Comparison of ENCODE assay signal across 9 cellular contexts in genomic region chr16:12803203-12804093, GRCh38. TPM values are rescaled to one million over a fixed set of nuclear protein-coding genes. Genes with fewer than 3 reads are reported as not detected.
A peak's percentile ranks its signal among the peaks of the same experiment; 100 is the strongest.
DNase-seq lines count a peak whose midpoint lies in the region; ATAC-seq, FAIRE-seq and TF ChIP-seq lines count a peak whose summit lies in the region.
"Had no signal": no experiment of that assay in that cellular context is flagged by ENCODE, and none has a peak within 500 bp of the region (broad histone marks: within the 10 kb centered on the region; RNA-seq: fewer than 3 reads in every experiment).

A gene with protein sequence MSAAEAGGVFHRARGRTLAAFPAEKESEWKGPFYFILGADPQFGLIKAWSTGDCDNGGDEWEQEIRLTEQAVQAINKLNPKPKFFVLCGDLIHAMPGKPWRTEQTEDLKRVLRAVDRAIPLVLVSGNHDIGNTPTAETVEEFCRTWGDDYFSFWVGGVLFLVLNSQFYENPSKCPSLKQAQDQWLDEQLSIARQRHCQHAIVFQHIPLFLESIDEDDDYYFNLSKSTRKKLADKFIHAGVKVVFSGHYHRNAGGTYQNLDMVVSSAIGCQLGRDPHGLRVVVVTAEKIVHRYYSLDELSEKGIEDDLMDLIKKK (minus strand): TSS chr16:12803887. CDS start chr16:12803776, 111 bp downstream.

- H3K79me1 ChIP-seq in H1 (ENCODE audit: low read depth, low read length) (no peaks in the 10 kb centered on the region; the same call in 1 of the 2 replicates), mesendoderm (ENCODE audit: low read length) (peaks cover 2% of the 10 kb centered on the region)

- peaks cover 7% of the 10 kb centered on the region for H3K27me3 Mint-ChIP-seq in CD4-positive, CD25-positive, alpha-beta regulatory T cell
- no peaks in the 10 kb centered on the region for H3K27me3 Mint-ChIP-seq in activated CD8-positive, alpha-beta memory T cell treated with anti-CD3 and anti-CD28 coated beads, Interleukin-2, amount 10 ng/mL, durations not matched to agents 7 days and 5 days

- H3K4me2 ChIP-seq in H1 (ENCODE audit: insufficient read depth in 1 of 2, low read depth in 2 of 2, low read length in 2 of 2) (peak within 1 kb of the TSS; percentile 62 to 65), mesendoderm (ENCODE audit: low read length) (peak within 1 kb of the TSS; percentile 19)

- WGBS in H1 (ENCODE audit: extremely low coverage in 1 of 2, insufficient coverage in 1 of 2, insufficient read length in 1 of 2, insufficient replicate concordance in 2 of 2, low coverage in 1 of 2, low lambda C conversion rate in 2 of 2, missing lambda C conversion rate in 1 of 2), 2 experiments, result 7% methylated on average over 40 of the region's 56 CpGs; no CpG with 5 or more reads in 1 of the 2 experiments
- no CpG with 5 or more reads among the region's 56 CpGs for WGBS in mesendoderm (ENCODE audit: extremely low coverage, insufficient coverage, low lambda C conversion rate)

- POLR2A ChIA-PET in H1 (lab: Charles Lee; ENCODE audit: partially characterized antibody), result interaction anchor here (0.6 to 2.3 kb wide), 3 partner anchors 10 to 97 kb away, joined by 3 to 8 read pairs (median 4); no protein-coding TSS in a partner anchor

- H4K5ac ChIP-seq in H1 (ENCODE audit: insufficient read length, low read depth, low read length) (peak within 1 kb of the TSS; percentile 97), mesendoderm (ENCODE audit: low read length) (peak within 1 kb of the TSS; percentile 1)

- H2BK12ac ChIP-seq in H1 (ENCODE audit: low read depth, low read length), result peak within 1 kb of the TSS; percentile 87

- H3K36me3 ChIP-seq in CD4-positive, CD25-positive, alpha-beta regulatory T cell (ENCODE audit: control insufficient read depth, insufficient read depth, low read length), result no peaks in the 10 kb centered on the region
- H3K36me3 ChIP-seq in H1 (ENCODE audit: control insufficient read depth in 2 of 4, insufficient read depth in 4 of 4, low read length in 3 of 4) (no peaks in the 10 kb centered on the region), mesendoderm (ENCODE audit: control insufficient read depth, insufficient read depth, low read length) (no peaks in the 10 kb centered on the region)

- H4K8ac ChIP-seq in H1 (ENCODE audit: extremely low read depth, insufficient read depth, low read length) (peak within 1 kb of the TSS; percentile 88; the same call in 1 of the 2 replicates), mesendoderm (ENCODE audit: low read depth, low read length) (peak within 1 kb of the TSS; percentile 30)

- peak within 1 kb of the TSS; percentile 80 for H3K27ac ChIP-seq in CD4-positive, CD25-positive, alpha-beta regulatory T cell (ENCODE audit: insufficient read depth, low read length, poor library complexity, severe bottlenecking)
- peak within 1 kb of the TSS; percentile 65 for H3K27ac ChIP-seq in H1 (ENCODE audit: low read depth, low read length)
- H3K27ac ChIP-seq in mesendoderm (ENCODE audit: low read depth, low read length), result no peak within 1 kb of the TSS

- H3K23ac ChIP-seq in H1 (ENCODE audit: insufficient read length) (no peak within 1 kb of the TSS), mesendoderm (ENCODE audit: low read length) (no peak within 1 kb of the TSS)

- H3K18ac ChIP-seq in H1 (ENCODE audit: extremely low read depth, low read length) (no peak within 1 kb of the TSS; the same call in none of the 2 replicates), mesendoderm (ENCODE audit: low read length) (peak within 1 kb of the TSS; percentile 92)

- peak; percentile 91 for ATAC-seq in CD4-positive, CD25-positive, alpha-beta regulatory T cell (ENCODE audit: low read depth in 2 of 2)
- ATAC-seq in GM19452 (IDR thresholded peaks at IDR 0.05; ENCODE audit: unreplicated experiment), result peak; percentile 89
- peak; percentile 94 for ATAC-seq in activated CD8-positive, alpha-beta memory T cell treated with anti-CD3 and anti-CD28 coated beads, Interleukin-2, amount 10 ng/mL, durations not matched to agents 7 days and 5 days

- H3K4me1 Mint-ChIP-seq in CD4-positive, CD25-positive, alpha-beta regulatory T cell, result peaks cover 14 to 34% (median 18%) of the 10 kb centered on the region in 4 donors
- peaks cover 39% of the 10 kb centered on the region for H3K4me1 Mint-ChIP-seq in activated CD8-positive, alpha-beta memory T cell treated with anti-CD3 and anti-CD28 coated beads, Interleukin-2, amount 10 ng/mL, durations not matched to agents 7 days and 5 days

- H3K4me3 Mint-ChIP-seq in CD4-positive, CD25-positive, alpha-beta regulatory T cell, result peak within 1 kb of the TSS; percentile 87 to 95 (median 93)
- peak within 1 kb of the TSS; percentile 97 for H3K4me3 Mint-ChIP-seq in activated CD8-positive, alpha-beta memory T cell treated with anti-CD3 and anti-CD28 coated beads, Interleukin-2, amount 10 ng/mL, durations not matched to agents 7 days and 5 days

- peaks cover 0 to 5% (median 1%) of the 10 kb centered on the region in 7 donors for H3K9me3 Mint-ChIP-seq in CD4-positive, CD25-positive, alpha-beta regulatory T cell
- no peaks in the 10 kb centered on the region for H3K9me3 Mint-ChIP-seq in activated CD8-positive, alpha-beta memory T cell treated with anti-CD3 and anti-CD28 coated beads, Interleukin-2, amount 10 ng/mL, durations not matched to agents 7 days and 5 days (ENCODE audit: low read depth)

- H4K91ac ChIP-seq in H1 (replicated peaks; ENCODE audit: insufficient read length, low read length), result peak within 1 kb of the TSS; percentile 40

- peak within 1 kb of the TSS; percentile 48 for H2BK120ac ChIP-seq in H1 (replicated peaks; ENCODE audit: low read depth, low read length)
- H2BK120ac ChIP-seq in mesendoderm (ENCODE audit: low read depth, low read length), result peak within 1 kb of the TSS; percentile 62

- CTCF ChIA-PET in activated CD8-positive, alpha-beta memory T cell treated with anti-CD3 and anti-CD28 coated beads, Interleukin-2, amount 10 ng/mL, durations not matched to agents 7 days and 5 days (lab: Charles Lee), result interaction anchor here (0.9 to 1.7 kb wide), 2 partner anchors 14 to 53 kb away, joined by 3 to 6 read pairs; no protein-coding TSS in a partner anchor
- CTCF ChIA-PET in H1 (lab: Charles Lee; ENCODE audit: partially characterized antibody), result interaction anchor here (1.0 kb wide), 1 partner anchor 15 kb away, joined by 3 read pairs; no protein-coding TSS in a partner anchor

- H2BK5ac ChIP-seq in H1 (ENCODE audit: low read depth, low read length), result peak within 1 kb of the TSS; percentile 93
- peak within 1 kb of the TSS; percentile 68 for H2BK5ac ChIP-seq in mesendoderm (ENCODE audit: low read length)

- no peaks in the 10 kb centered on the region for H3K9me3 ChIP-seq in CD4-positive, CD25-positive, alpha-beta regulatory T cell (ENCODE audit: control insufficient read depth in 2 of 2, low read length in 2 of 2)
- no peaks in the 10 kb centered on the region for H3K9me3 ChIP-seq in H1 (ENCODE audit: insufficient read depth in 2 of 2, low read depth in 1 of 2, low read length in 1 of 2)

- peak; percentile 80 to 94 (median 92) for DNase-seq in CD4-positive, CD25-positive, alpha-beta regulatory T cell
- DNase-seq in HK-2 (ENCODE audit: unreplicated experiment), result peak; percentile 86
- peak; percentile 87 to 95 for DNase-seq in NOMO-1 (lab: John Stamatoyannopoulos, UW; ENCODE audit: unreplicated experiment in 2 of 2)
- DNase-seq in activated CD8-positive, alpha-beta memory T cell treated with anti-CD3 and anti-CD28 coated beads, Interleukin-2, amount 10 ng/mL, durations not matched to agents 7 days and 5 days, result peak; percentile 94
- peak; percentile 78 to 99 for DNase-seq in H1 (ENCODE audit: low read depth in 1 of 2, low spot score in 2 of 2)
- DNase-seq in mesendoderm, result peak; percentile 93
- peak; percentile 82 for DNase-seq in stimulated activated CD8-positive, alpha-beta memory T cell treated with anti-CD3 and anti-CD28 coated beads, Interleukin-12 subunit alpha, Interleukin-12 subunit beta, amount 100 ng/mL, for 24 hours (ENCODE audit: extremely low read depth)

- peak in 1 of 2 experiments; percentile 33; a peak in 1 of 3 replicates for TF ChIP-seq EP300 in H1 (IDR thresholded peaks at IDR 0.05; ENCODE audit: borderline replicate concordance in 1 of 2, low read depth in 2 of 2, low read length in 2 of 2)

- no peak for TF ChIP-seq CTCF in H1 (IDR thresholded peaks at IDR 0.05; ENCODE audit: control extremely low read depth in 1 of 3, insufficient read depth in 1 of 3, low read depth in 1 of 3, low read length in 3 of 3)

- H2AFZ ChIP-seq in H1 (ENCODE audit: low read length), result peak within 1 kb of the TSS; percentile 75

- peak within 1 kb of the TSS in 3 of 4 experiments; percentile 46 to 74 (median 47); a peak in 5 of 7 replicates for H3K9ac ChIP-seq in H1 (replicated peaks in 1 of 4; ENCODE audit: extremely low read depth in 1 of 4, low read depth in 3 of 4, low read length in 3 of 4)
- H3K9ac ChIP-seq in mesendoderm (ENCODE audit: low read length), result peak within 1 kb of the TSS; percentile 72

- H3K56ac ChIP-seq in H1 (replicated peaks; ENCODE audit: insufficient read length, low read depth, low read length) (peak within 1 kb of the TSS; percentile 89), mesendoderm (ENCODE audit: low read length) (peak within 1 kb of the TSS; percentile 93)

- no peak within 1 kb of the TSS for H3K14ac ChIP-seq in H1 (ENCODE audit: insufficient read length)

- no peaks in the 10 kb centered on the region for H3K27me3 ChIP-seq in CD4-positive, CD25-positive, alpha-beta regulatory T cell (ENCODE audit: control insufficient read depth, insufficient read depth, low read length)
- H3K27me3 ChIP-seq in H1 (replicated peaks in 1 of 4; ENCODE audit: control insufficient read depth in 3 of 4, extremely low read depth in 1 of 4, insufficient read depth in 3 of 4, low read length in 3 of 4) (no peaks in the 10 kb centered on the region), mesendoderm (ENCODE audit: insufficient read depth, low read length, poor library complexity) (no peaks in the 10 kb centered on the region)

- no peak for FAIRE-seq in H1 (lab: Jason Lieb, UNC)
- FAIRE-seq: islet of Langerhans had no signal

- H3K79me2 ChIP-seq in H1 (ENCODE audit: control insufficient read depth in 1 of 2, insufficient read depth in 2 of 2, low read length in 2 of 2) (no peaks in the 10 kb centered on the region), mesendoderm (ENCODE audit: control insufficient read depth, insufficient read depth, low read length) (no peaks in the 10 kb centered on the region)

- no peaks in the 10 kb centered on the region for H4K20me1 ChIP-seq in H1 (replicated peaks in 1 of 2; ENCODE audit: control insufficient read depth in 1 of 2, insufficient read depth in 2 of 2, low read length in 2 of 2)

- no peak within 1 kb of the TSS for H3K4ac ChIP-seq in H1 (replicated peaks; ENCODE audit: insufficient read length, low read depth, low read length)
- H3K4ac ChIP-seq in mesendoderm (ENCODE audit: low read depth, low read length), result peak within 1 kb of the TSS; percentile 93

- peak; percentile 77 to 93 for TF ChIP-seq POLR2A in H1 (IDR thresholded peaks at IDR 0.05; ENCODE audit: control extremely low read depth in 1 of 2, low read depth in 2 of 2, low read length in 2 of 2)

- peaks cover 8% of the 10 kb centered on the region for H3K4me1 ChIP-seq in CD4-positive, CD25-positive, alpha-beta regulatory T cell (ENCODE audit: control insufficient read depth, insufficient read depth, low read length, poor library complexity, severe bottlenecking)
- H3K4me1 ChIP-seq in H1 (replicated peaks in 1 of 4; ENCODE audit: control insufficient read depth in 3 of 4, insufficient read depth in 4 of 4, low read length in 3 of 4), result peaks cover 0 to 3% (median 2%) of the 10 kb centered on the region in 4 experiments; a peak in 2 of 7 replicates
- no peaks in the 10 kb centered on the region for H3K4me1 ChIP-seq in mesendoderm (ENCODE audit: control insufficient read depth, low read depth, low read length)

- H3K36me3 Mint-ChIP-seq in CD4-positive, CD25-positive, alpha-beta regulatory T cell, result peaks cover 10% of the 10 kb centered on the region
- peaks cover 18% of the 10 kb centered on the region for H3K36me3 Mint-ChIP-seq in activated CD8-positive, alpha-beta memory T cell treated with anti-CD3 and anti-CD28 coated beads, Interleukin-2, amount 10 ng/mL, durations not matched to agents 7 days and 5 days

- peak within 1 kb of the TSS; percentile 82 to 91 (median 88) for H3K27ac Mint-ChIP-seq in CD4-positive, CD25-positive, alpha-beta regulatory T cell
- peak within 1 kb of the TSS; percentile 91 for H3K27ac Mint-ChIP-seq in activated CD8-positive, alpha-beta memory T cell treated with anti-CD3 and anti-CD28 coated beads, Interleukin-2, amount 10 ng/mL, durations not matched to agents 7 days and 5 days

- TF ChIP-seq RAD21 in H1 (IDR thresholded peaks at IDR 0.05 in 1 of 2, conservative IDR thresholded peaks at IDR 0.05 in 1 of 2; ENCODE audit: low read depth in 2 of 2, low read length in 2 of 2), result peak; percentile 5 to 22; a peak in 1 of 4 replicates

- H2AK5ac ChIP-seq in H1 (ENCODE audit: low read depth, low read length) (0 out of 2 replicates have a peak within 1 kb of the TSS, but pooled peaks have one; percentile 53), mesendoderm (ENCODE audit: low read length) (no peak within 1 kb of the TSS)

- H3K23me2 ChIP-seq in H1 (ENCODE audit: low read depth, low read length), result peaks cover 5% of the 10 kb centered on the region

- H3K4me3 ChIP-seq in CD4-positive, CD25-positive, alpha-beta regulatory T cell (ENCODE audit: low read depth, low read length), result peak within 1 kb of the TSS; percentile 91
- H3K4me3 ChIP-seq in H1 (ENCODE audit: extremely low read depth in 1 of 4, insufficient read depth in 2 of 4, low read depth in 3 of 4, low read length in 4 of 4), result peak within 1 kb of the TSS; percentile 60 to 91 (median 72)
- peak within 1 kb of the TSS; percentile 53 for H3K4me3 ChIP-seq in mesendoderm (ENCODE audit: low read length)

- H2BK20ac ChIP-seq in H1 (ENCODE audit: low read length), result no peak within 1 kb of the TSS

- H2BK15ac ChIP-seq in H1 (ENCODE audit: low read length), result 0 out of 2 replicates have a peak within 1 kb of the TSS, but pooled peaks have one; percentile 46
- H2BK15ac ChIP-seq in mesendoderm (replicated peaks; ENCODE audit: low read depth), result no peak within 1 kb of the TSS

RNA-seq across cellular contexts. Expression of the gene that starts here (rescaled TPM):
- 9.3 TPM for total RNA-seq in CD4-positive, CD25-positive, alpha-beta regulatory T cell
- polyA plus RNA-seq in CD4-positive, CD25-positive, alpha-beta regulatory T cell, result 10 to 100 TPM in 3 of 4 donors, 1 to 10 TPM in 1; 8.3 to 18.2 (median 11.1) TPM
- total RNA-seq in activated CD8-positive, alpha-beta memory T cell treated with anti-CD3 and anti-CD28 coated beads, Interleukin-2, amount 10 ng/mL, durations not matched to agents 7 days and 5 days, result 10 to 100 TPM; 20.5 to 21.5 TPM
- 11.2 and 11.5 TPM in 2 replicates for total RNA-seq in H1 (2021; fragmentation: NEBNext Ultra II Directional; extraction: Animal tissue kit (Norgen Biotek cat#: 25700))
- polyA plus RNA-seq in H1 (2011; rRNA removed), result 3.5 and 4.5 TPM in 2 replicates
- 4.4 TPM for polyA plus RNA-seq in H1 (2011; cell fraction: cytosol; rRNA removed)
- polyA plus RNA-seq in H1 (2011; cell fraction: nucleus; rRNA removed), result 3.1 TPM
- 3.5 to 6.4 TPM (median 5.4 TPM) in 4 replicates for polyA plus RNA-seq in H1 (2012, experiment 1 of 2)
- 1.5 TPM for polyA plus RNA-seq in H1 (2012, experiment 2 of 2)
- polyA plus RNA-seq in H1 (2013, experiment 1 of 2), result 6.4 TPM
- 5.9 TPM for polyA plus RNA-seq in H1 (2013, experiment 2 of 2)
- 7.0 and 9.9 TPM in 2 replicates for polyA minus RNA-seq in H1 (2011; rRNA and poly(A)+ RNA removed)
- polyA minus RNA-seq in H1 (2011; cell fraction: cytosol; rRNA and poly(A)+ RNA removed), result 3.7 TPM
- polyA minus RNA-seq in H1 (2011; cell fraction: nucleus; rRNA and poly(A)+ RNA removed), result 8.0 TPM
- 12.7 TPM for polyA plus RNA-seq in mesendoderm (2013, experiment 1 of 2)
- 13.0 TPM for polyA plus RNA-seq in mesendoderm (2013, experiment 2 of 2)
